In the genomic region with DNA sequence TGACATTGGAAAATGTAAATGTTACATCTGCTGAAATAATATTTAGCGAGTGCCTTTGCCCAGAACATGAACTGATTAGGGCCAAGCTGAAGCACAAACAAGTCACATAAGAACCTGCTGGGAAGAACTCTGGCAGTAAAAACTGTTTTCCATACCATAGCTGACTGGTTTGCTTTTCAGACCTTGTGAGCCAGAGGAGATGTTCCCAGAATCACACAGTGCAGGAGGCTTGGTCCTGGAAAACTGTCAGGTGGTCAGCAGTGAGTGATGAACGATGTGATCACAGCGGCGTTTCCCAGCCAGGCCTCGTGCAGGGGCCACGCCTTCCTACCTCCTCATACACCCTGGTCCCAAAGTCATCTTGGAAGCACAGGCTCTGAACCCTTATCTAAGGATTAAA, we compare ENCODE assay signal across 1 cellular context.
TF ChIP-seq lines count a peak whose summit lies in the region.

No MANE protein-coding gene starts in this region.

TF ChIP-seq in GM23338, 12 proteins besides CTCF, POLR2A, EP300 and RAD21 (continued from another document):
- TF ChIP-seq, protein P1, sequence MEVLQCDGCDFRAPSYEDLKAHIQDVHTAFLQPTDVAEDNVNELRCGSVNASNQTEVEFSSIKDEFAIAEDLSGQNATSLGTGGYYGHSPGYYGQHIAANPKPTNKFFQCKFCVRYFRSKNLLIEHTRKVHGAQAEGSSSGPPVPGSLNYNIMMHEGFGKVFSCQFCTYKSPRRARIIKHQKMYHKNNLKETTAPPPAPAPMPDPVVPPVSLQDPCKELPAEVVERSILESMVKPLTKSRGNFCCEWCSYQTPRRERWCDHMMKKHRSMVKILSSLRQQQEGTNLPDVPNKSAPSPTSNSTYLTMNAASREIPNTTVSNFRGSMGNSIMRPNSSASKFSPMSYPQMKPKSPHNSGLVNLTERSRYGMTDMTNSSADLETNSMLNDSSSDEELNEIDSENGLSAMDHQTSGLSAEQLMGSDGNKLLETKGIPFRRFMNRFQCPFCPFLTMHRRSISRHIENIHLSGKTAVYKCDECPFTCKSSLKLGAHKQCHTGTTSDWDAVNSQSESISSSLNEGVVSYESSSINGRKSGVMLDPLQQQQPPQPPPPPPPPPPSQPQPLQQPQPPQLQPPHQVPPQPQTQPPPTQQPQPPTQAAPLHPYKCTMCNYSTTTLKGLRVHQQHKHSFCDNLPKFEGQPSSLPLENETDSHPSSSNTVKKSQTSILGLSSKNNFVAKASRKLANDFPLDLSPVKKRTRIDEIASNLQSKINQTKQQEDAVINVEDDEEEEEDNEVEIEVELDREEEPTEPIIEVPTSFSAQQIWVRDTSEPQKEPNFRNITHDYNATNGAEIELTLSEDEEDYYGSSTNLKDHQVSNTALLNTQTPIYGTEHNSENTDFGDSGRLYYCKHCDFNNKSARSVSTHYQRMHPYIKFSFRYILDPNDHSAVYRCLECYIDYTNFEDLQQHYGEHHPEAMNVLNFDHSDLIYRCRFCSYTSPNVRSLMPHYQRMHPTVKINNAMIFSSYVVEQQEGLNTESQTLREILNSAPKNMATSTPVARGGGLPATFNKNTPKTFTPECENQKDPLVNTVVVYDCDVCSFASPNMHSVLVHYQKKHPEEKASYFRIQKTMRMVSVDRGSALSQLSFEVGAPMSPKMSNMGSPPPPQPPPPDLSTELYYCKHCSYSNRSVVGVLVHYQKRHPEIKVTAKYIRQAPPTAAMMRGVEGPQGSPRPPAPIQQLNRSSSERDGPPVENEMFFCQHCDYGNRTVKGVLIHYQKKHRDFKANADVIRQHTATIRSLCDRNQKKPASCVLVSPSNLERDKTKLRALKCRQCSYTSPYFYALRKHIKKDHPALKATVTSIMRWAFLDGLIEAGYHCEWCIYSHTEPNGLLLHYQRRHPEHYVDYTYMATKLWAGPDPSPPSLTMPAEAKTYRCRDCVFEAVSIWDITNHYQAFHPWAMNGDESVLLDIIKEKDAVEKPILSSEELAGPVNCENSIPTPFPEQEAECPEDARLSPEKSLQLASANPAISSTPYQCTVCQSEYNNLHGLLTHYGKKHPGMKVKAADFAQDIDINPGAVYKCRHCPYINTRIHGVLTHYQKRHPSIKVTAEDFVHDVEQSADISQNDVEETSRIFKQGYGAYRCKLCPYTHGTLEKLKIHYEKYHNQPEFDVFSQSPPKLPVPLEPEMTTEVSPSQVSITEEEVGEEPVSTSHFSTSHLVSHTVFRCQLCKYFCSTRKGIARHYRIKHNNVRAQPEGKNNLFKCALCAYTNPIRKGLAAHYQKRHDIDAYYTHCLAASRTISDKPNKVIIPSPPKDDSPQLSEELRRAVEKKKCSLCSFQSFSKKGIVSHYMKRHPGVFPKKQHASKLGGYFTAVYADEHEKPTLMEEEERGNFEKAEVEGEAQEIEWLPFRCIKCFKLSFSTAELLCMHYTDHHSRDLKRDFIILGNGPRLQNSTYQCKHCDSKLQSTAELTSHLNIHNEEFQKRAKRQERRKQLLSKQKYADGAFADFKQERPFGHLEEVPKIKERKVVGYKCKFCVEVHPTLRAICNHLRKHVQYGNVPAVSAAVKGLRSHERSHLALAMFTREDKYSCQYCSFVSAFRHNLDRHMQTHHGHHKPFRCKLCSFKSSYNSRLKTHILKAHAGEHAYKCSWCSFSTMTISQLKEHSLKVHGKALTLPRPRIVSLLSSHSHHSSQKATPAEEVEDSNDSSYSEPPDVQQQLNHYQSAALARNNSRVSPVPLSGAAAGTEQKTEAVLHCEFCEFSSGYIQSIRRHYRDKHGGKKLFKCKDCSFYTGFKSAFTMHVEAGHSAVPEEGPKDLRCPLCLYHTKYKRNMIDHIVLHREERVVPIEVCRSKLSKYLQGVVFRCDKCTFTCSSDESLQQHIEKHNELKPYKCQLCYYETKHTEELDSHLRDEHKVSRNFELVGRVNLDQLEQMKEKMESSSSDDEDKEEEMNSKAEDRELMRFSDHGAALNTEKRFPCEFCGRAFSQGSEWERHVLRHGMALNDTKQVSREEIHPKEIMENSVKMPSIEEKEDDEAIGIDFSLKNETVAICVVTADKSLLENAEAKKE (CRISPR knock-in tag; IDR thresholded peaks at IDR 0.05), result no peak
- TF ChIP-seq ZNF331 (CRISPR knock-in tag; IDR thresholded peaks at IDR 0.05; ENCODE audit: low read depth) (no peak), NANOG (IDR thresholded peaks at IDR 0.05; ENCODE audit: borderline replicate concordance) (no peak), STAT1 (IDR thresholded peaks at IDR 0.05; ENCODE audit: unreplicated experiment) (no peak), POLR2AphosphoS5 (IDR thresholded peaks at IDR 0.05; ENCODE audit: low read depth) (no peak), EZH2phosphoT487 (IDR thresholded peaks at IDR 0.05; ENCODE audit: unreplicated experiment) (no peak), EZH2 (IDR thresholded peaks at IDR 0.05; ENCODE audit: low read depth, unreplicated experiment) (no peak), ZNF114 (CRISPR knock-in tag; IDR thresholded peaks at IDR 0.05) (no peak)
- TF ChIP-seq, protein P2, sequence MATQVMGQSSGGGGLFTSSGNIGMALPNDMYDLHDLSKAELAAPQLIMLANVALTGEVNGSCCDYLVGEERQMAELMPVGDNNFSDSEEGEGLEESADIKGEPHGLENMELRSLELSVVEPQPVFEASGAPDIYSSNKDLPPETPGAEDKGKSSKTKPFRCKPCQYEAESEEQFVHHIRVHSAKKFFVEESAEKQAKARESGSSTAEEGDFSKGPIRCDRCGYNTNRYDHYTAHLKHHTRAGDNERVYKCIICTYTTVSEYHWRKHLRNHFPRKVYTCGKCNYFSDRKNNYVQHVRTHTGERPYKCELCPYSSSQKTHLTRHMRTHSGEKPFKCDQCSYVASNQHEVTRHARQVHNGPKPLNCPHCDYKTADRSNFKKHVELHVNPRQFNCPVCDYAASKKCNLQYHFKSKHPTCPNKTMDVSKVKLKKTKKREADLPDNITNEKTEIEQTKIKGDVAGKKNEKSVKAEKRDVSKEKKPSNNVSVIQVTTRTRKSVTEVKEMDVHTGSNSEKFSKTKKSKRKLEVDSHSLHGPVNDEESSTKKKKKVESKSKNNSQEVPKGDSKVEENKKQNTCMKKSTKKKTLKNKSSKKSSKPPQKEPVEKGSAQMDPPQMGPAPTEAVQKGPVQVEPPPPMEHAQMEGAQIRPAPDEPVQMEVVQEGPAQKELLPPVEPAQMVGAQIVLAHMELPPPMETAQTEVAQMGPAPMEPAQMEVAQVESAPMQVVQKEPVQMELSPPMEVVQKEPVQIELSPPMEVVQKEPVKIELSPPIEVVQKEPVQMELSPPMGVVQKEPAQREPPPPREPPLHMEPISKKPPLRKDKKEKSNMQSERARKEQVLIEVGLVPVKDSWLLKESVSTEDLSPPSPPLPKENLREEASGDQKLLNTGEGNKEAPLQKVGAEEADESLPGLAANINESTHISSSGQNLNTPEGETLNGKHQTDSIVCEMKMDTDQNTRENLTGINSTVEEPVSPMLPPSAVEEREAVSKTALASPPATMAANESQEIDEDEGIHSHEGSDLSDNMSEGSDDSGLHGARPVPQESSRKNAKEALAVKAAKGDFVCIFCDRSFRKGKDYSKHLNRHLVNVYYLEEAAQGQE (IDR thresholded peaks at IDR 0.05; ENCODE audit: unreplicated experiment), result no peak
- TF ChIP-seq, protein P3, sequence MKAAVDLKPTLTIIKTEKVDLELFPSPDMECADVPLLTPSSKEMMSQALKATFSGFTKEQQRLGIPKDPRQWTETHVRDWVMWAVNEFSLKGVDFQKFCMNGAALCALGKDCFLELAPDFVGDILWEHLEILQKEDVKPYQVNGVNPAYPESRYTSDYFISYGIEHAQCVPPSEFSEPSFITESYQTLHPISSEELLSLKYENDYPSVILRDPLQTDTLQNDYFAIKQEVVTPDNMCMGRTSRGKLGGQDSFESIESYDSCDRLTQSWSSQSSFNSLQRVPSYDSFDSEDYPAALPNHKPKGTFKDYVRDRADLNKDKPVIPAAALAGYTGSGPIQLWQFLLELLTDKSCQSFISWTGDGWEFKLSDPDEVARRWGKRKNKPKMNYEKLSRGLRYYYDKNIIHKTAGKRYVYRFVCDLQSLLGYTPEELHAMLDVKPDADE (IDR thresholded peaks at IDR 0.05), result no peak
